Comparison of ENCODE assay signal across 21 cellular contexts in genomic region chr10:108562105-108562504, GRCh38.
"Had no signal": no experiment of that assay in that cellular context is flagged by ENCODE, and none has a peak within 500 bp of the region (broad histone marks: within the 10 kb centered on the region; RNA-seq: fewer than 3 reads in every experiment).

No MANE protein-coding gene starts in this region.

- H3K4me1 Mint-ChIP-seq: naive B cell; nephron; stimulated activated effector memory CD8-positive, alpha-beta T cell treated with anti-CD3 and anti-CD28 coated beads, Interleukin-12 subunit alpha, Interleukin-12 subunit beta, amount 100 ng/mL, for 72 hours had no signal

- H3K4me3 Mint-ChIP-seq: naive B cell; nephron; stimulated activated effector memory CD8-positive, alpha-beta T cell treated with anti-CD3 and anti-CD28 coated beads, Interleukin-12 subunit alpha, Interleukin-12 subunit beta, amount 100 ng/mL, for 72 hours; type B pancreatic cell had no signal

- H3K27me3 ChIP-seq: heart left ventricle, pancreas, right lobe of liver, suprapubic skin, thyroid gland had no signal

- H3K27me3 Mint-ChIP-seq: naive B cell, type B pancreatic cell had no signal

- H3K36me3 ChIP-seq: heart left ventricle, pancreas, prostate gland, right lobe of liver, suprapubic skin, thyroid gland had no signal

- H3K27ac Mint-ChIP-seq: naive B cell; nephron; stimulated activated effector memory CD8-positive, alpha-beta T cell treated with anti-CD3 and anti-CD28 coated beads, Interleukin-12 subunit alpha, Interleukin-12 subunit beta, amount 100 ng/mL, for 72 hours; type B pancreatic cell had no signal

- ATAC-seq: heart left ventricle; left colon; left ventricle myocardium superior; pancreas; stimulated activated effector memory CD8-positive, alpha-beta T cell treated with anti-CD3 and anti-CD28 coated beads, Interleukin-12 subunit alpha, Interleukin-12 subunit beta, amount 100 ng/mL, for 72 hours; stimulated activated naive CD8-positive, alpha-beta T cell treated with anti-CD3 and anti-CD28 coated beads, Interleukin-15, Interleukin-2, amounts not matched to agents 100 U/mL and 50 U/mL, for 24 hours had no signal

- H3K9me3 ChIP-seq: pancreas, prostate gland, right lobe of liver, suprapubic skin, thyroid gland had no signal

- H3K36me3 Mint-ChIP-seq: naive B cell; stimulated activated effector memory CD8-positive, alpha-beta T cell treated with anti-CD3 and anti-CD28 coated beads, Interleukin-12 subunit alpha, Interleukin-12 subunit beta, amount 100 ng/mL, for 72 hours; type B pancreatic cell had no signal

- H3K9me3 Mint-ChIP-seq: nephron, type B pancreatic cell had no signal

- H3K27ac ChIP-seq: dorsolateral prefrontal cortex, heart left ventricle, pancreas, prostate gland, right lobe of liver, suprapubic skin, thyroid gland had no signal

- H3K4me1 ChIP-seq: heart left ventricle, pancreas, prostate gland, suprapubic skin, thyroid gland had no signal

- H3K4me3 ChIP-seq: dorsolateral prefrontal cortex, heart left ventricle, lung, pancreas, prostate gland, right lobe of liver, suprapubic skin, thyroid gland had no signal

- DNase-seq: dorsolateral prefrontal cortex; effector CD8-positive, alpha-beta T cell; heart left ventricle; hippocampal formation; left colon; left ventricle myocardium superior; mesendoderm; naive B cell; occipital lobe; pancreas; right lobe of liver; stimulated activated CD4-positive, alpha-beta T cell treated with anti-CD3 and anti-CD28 coated beads, Interleukin-4, amount 100 ng/mL, for 1 hour; stimulated activated CD8-positive, alpha-beta memory T cell treated with anti-CD3 and anti-CD28 coated beads, Interleukin-4, amount 100 ng/mL, for 48 hours; stimulated activated naive CD8-positive, alpha-beta T cell treated with anti-CD3 and anti-CD28 coated beads, Interleukin-15, Interleukin-2, amounts not matched to agents 100 U/mL and 50 U/mL, for 24 hours; thyroid gland had no signal
